18 cellular contexts compared by ENCODE assay signal in genomic region chr6:75213112-75213511, GRCh38. TPM values are rescaled to one million over a fixed set of nuclear protein-coding genes. Genes with fewer than 3 reads are reported as not detected.
DNase-seq lines count a peak whose midpoint lies in the region; ATAC-seq and TF ChIP-seq lines count a peak whose summit lies in the region.
"Had no signal": no experiment of that assay in that cellular context is flagged by ENCODE, and none has a peak within 500 bp of the region (broad histone marks: within the 10 kb centered on the region; RNA-seq: fewer than 3 reads in every experiment).

No MANE protein-coding gene starts in this region.

- H3K27ac ChIP-seq in GM23338 (ENCODE audit: low read depth) (peak overlapping the region; percentile 8; the same call in 1 of the 2 replicates), thyroid gland (no peak overlapping the region)
- H3K27ac ChIP-seq: BLaER1 had no signal

- H3K4me1 Mint-ChIP-seq in GM23338 (peaks cover 41% of the 10 kb centered on the region), WTC11 (peaks cover 53% of the 10 kb centered on the region)

- H3K9me3 ChIP-seq in thyroid gland: no peaks in the 10 kb centered on the region
- H3K9me3 ChIP-seq: BLaER1, MG63 had no signal

- H3K27me3 Mint-ChIP-seq in GM23338 (ENCODE audit: insufficient read depth, low read depth, poor library complexity) (peaks cover 13% of the 10 kb centered on the region), WTC11 (ENCODE audit: low read depth) (peaks cover 20% of the 10 kb centered on the region)

- peak overlapping the region; percentile 6; the same call in 1 of the 2 replicates for H3K4me3 ChIP-seq in GM23338
- H3K4me3 ChIP-seq in fibroblast of pulmonary artery (replicated peaks; ENCODE audit: low read depth, low read length): no peak overlapping the region
- H3K4me3 ChIP-seq in thyroid gland (replicated peaks in 1 of 3): no peak overlapping the region
- H3K4me3 ChIP-seq: BLaER1, MG63 had no signal

- no peaks in the 10 kb centered on the region for H4K20me1 ChIP-seq in GM23338 (replicated peaks; ENCODE audit: insufficient read depth)
- H4K20me1 ChIP-seq: BLaER1 had no signal

- TF ChIP-seq CTCF in GM23338 (conservative IDR thresholded peaks at IDR 0.05; ENCODE audit: low read depth in 2 of 2) (no peak), WTC11 (IDR thresholded peaks at IDR 0.05) (no peak), fibroblast of pulmonary artery (IDR thresholded peaks at IDR 0.05; ENCODE audit: low read length, missing control alignments) (no peak), thyroid gland (IDR thresholded peaks at IDR 0.05) (no peak)

- H3F3A ChIP-seq in GM23338 (replicated peaks; ENCODE audit: low read depth): no peaks in the 10 kb centered on the region; the same call in 1 of the 2 replicates

- peak overlapping the region; percentile 21 for H3K4me2 ChIP-seq in GM23338
- H3K4me2 ChIP-seq: BLaER1 had no signal

- peaks cover 15% of the 10 kb centered on the region for H3K27me3 ChIP-seq in GM23338 (ENCODE audit: insufficient read depth)
- H3K27me3 ChIP-seq in thyroid gland: no peaks in the 10 kb centered on the region
- H3K27me3 ChIP-seq: MG63 had no signal

- no peaks in the 10 kb centered on the region for H3K79me2 ChIP-seq in GM23338 (replicated peaks; ENCODE audit: insufficient read depth)

- POLR2A ChIA-PET in WTC11 (lab: Charles Lee): no interaction called here

- peaks cover 7% of the 10 kb centered on the region; the same call in 1 of the 2 replicates for H3K9me2 ChIP-seq in GM23338 (ENCODE audit: insufficient read depth)

- CTCF ChIA-PET in WTC11 (lab: Charles Lee): interaction anchor here (0.6 to 0.7 kb wide), 2 partner anchors 84 to 1719 kb away, joined by 3 read pairs; no protein-coding TSS in a partner anchor

- H3K9me3 Mint-ChIP-seq in GM23338: no peaks in the 10 kb centered on the region
- no peaks in the 10 kb centered on the region for H3K9me3 Mint-ChIP-seq in WTC11
- H3K9me3 Mint-ChIP-seq: CD8-positive, alpha-beta memory T cell; HFFc6 had no signal

- 20 to 23% methylated on average over 1 of the region's 1 CpG for WGBS in thyroid gland, 2 donors

- H3K4me3 Mint-ChIP-seq in GM23338: no peak overlapping the region
- no peak overlapping the region for H3K4me3 Mint-ChIP-seq in WTC11
- H3K4me3 Mint-ChIP-seq: CD8-positive, alpha-beta memory T cell; HFFc6 had no signal

- H2AFZ ChIP-seq in GM23338: no peak overlapping the region

- H3K36me3 ChIP-seq in GM23338 (ENCODE audit: insufficient read depth): no peaks in the 10 kb centered on the region
- no peaks in the 10 kb centered on the region for H3K36me3 ChIP-seq in thyroid gland
- H3K36me3 ChIP-seq: BLaER1, MG63 had no signal

- TF ChIP-seq POLR2A in thyroid gland (IDR thresholded peaks at IDR 0.05): no peak

- H3K27ac Mint-ChIP-seq in GM23338 (0 out of 2 replicates have a peak overlapping the region, but pooled peaks have one; percentile 68), WTC11 (no peak overlapping the region)
- H3K27ac Mint-ChIP-seq: CD8-positive, alpha-beta memory T cell; HFFc6 had no signal

- H3K4me1 ChIP-seq in GM23338 (ENCODE audit: insufficient read depth): peaks cover 36% of the 10 kb centered on the region
- H3K4me1 ChIP-seq in thyroid gland: peaks cover 6 to 7% of the 10 kb centered on the region in 2 donors

- peak; percentile 14 for ATAC-seq in GM23338
- ATAC-seq in WTC11: peak; percentile 16
- no peak for ATAC-seq in GM18502 (IDR thresholded peaks at IDR 0.05; ENCODE audit: poor library complexity, unreplicated experiment)

- DNase-seq in GM23338 (ENCODE audit: low spot score): peak; percentile 38
- DNase-seq in WTC11 (ENCODE audit: low spot score): no peak
- peak; percentile 76 for DNase-seq in fibroblast of pulmonary artery (ENCODE audit: low read depth)
- DNase-seq in midbrain (lab: John Stamatoyannopoulos, UW): peak; percentile 38
- no peak for DNase-seq in amniotic stem cell (lab: John Stamatoyannopoulos, UW)
- DNase-seq in NCI-H2081 (lab: John Stamatoyannopoulos, UW): no peak
- no peak for DNase-seq in thyroid gland
- DNase-seq: CD8-positive, alpha-beta memory T cell; GOT3; HFFc6; MG63; NCI-H1092 treated with DMSO at 0.1 percent for 48 hours; NCI-H1694; NCI-H2171; NCI-H446 treated with DMSO at 0.1 percent for 48 hours; NCI-H748 treated with DMSO at 0.1 percent for 48 hours had no signal

- H3K36me3 Mint-ChIP-seq in GM23338 (ENCODE audit: low read depth) (no peaks in the 10 kb centered on the region), WTC11 (no peaks in the 10 kb centered on the region)
- H3K36me3 Mint-ChIP-seq: CD8-positive, alpha-beta memory T cell had no signal

- intact Hi-C loops in thyroid gland (cut with DNase I): no loop called here

TF ChIP-seq in GM23338, 12 proteins besides CTCF, POLR2A, EP300 and RAD21 (continues in another document):
- TF ChIP-seq CREB1 (CRISPR knock-in tag; IDR thresholded peaks at IDR 0.05; ENCODE audit: low read depth) (no peak), REST (IDR thresholded peaks at IDR 0.05; ENCODE audit: unreplicated experiment) (no peak), NANOG (IDR thresholded peaks at IDR 0.05; ENCODE audit: borderline replicate concordance) (peak; percentile 71; the same call in 1 of the 2 replicates), EZH2 (IDR thresholded peaks at IDR 0.05; ENCODE audit: low read depth, unreplicated experiment) (no peak), EZH2phosphoT487 (IDR thresholded peaks at IDR 0.05; ENCODE audit: unreplicated experiment) (no peak), STAT1 (IDR thresholded peaks at IDR 0.05; ENCODE audit: unreplicated experiment) (no peak)

TF ChIP-seq in WTC11, 78 proteins besides CTCF, POLR2A, EP300 and RAD21:
- TF ChIP-seq TEAD1 (CRISPR knock-in tag; IDR thresholded peaks at IDR 0.05): peak; percentile 60; the same call in 1 of the 2 replicates
- TF ChIP-seq, protein P1, sequence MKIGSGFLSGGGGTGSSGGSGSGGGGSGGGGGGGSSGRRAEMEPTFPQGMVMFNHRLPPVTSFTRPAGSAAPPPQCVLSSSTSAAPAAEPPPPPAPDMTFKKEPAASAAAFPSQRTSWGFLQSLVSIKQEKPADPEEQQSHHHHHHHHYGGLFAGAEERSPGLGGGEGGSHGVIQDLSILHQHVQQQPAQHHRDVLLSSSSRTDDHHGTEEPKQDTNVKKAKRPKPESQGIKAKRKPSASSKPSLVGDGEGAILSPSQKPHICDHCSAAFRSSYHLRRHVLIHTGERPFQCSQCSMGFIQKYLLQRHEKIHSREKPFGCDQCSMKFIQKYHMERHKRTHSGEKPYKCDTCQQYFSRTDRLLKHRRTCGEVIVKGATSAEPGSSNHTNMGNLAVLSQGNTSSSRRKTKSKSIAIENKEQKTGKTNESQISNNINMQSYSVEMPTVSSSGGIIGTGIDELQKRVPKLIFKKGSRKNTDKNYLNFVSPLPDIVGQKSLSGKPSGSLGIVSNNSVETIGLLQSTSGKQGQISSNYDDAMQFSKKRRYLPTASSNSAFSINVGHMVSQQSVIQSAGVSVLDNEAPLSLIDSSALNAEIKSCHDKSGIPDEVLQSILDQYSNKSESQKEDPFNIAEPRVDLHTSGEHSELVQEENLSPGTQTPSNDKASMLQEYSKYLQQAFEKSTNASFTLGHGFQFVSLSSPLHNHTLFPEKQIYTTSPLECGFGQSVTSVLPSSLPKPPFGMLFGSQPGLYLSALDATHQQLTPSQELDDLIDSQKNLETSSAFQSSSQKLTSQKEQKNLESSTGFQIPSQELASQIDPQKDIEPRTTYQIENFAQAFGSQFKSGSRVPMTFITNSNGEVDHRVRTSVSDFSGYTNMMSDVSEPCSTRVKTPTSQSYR (CRISPR knock-in tag; IDR thresholded peaks at IDR 0.05): no peak

RNA-seq across cellular contexts. Expression of gene COL12A1, which starts 7.3 kb away (rescaled TPM):
- 4.0 and 6.3 TPM in 2 replicates for total RNA-seq in GM23338 (2014; rRNA removed; shearing (Covaris generic))
- 0.39 and 1.2 TPM in 2 replicates for polyA plus RNA-seq in GM23338 (2016; fragmentation: Nextera tagmentation; extraction: Ambion mirVana)
- total RNA-seq in WTC11 (2021) (1.1 to 1.4 TPM (median 1.2 TPM) in 3 replicates), thyroid gland (10 to 100 TPM; 17.2 to 52.9 (median 27.0) TPM)
- total RNA-seq: CD8-positive, alpha-beta memory T cell had no signal
- polyA plus RNA-seq: CD8-positive, alpha-beta memory T cell had no signal

RNA-seq across cellular contexts. Expression of gene COX7A2, which starts 30.5 kb away (rescaled TPM):
- total RNA-seq in GM23338 (2014; rRNA removed; shearing (Covaris generic)): 93.7 and 109 TPM in 2 replicates
- polyA plus RNA-seq in GM23338 (2016; fragmentation: Nextera tagmentation; extraction: Ambion mirVana): 963 and 996 TPM in 2 replicates
- total RNA-seq in WTC11 (2021) (465 to 500 TPM (median 472 TPM) in 3 replicates), thyroid gland (100 to 1,000 TPM; 136 to 578 (median 341) TPM)

Comparison
In these comparisons a context has a peak if more than half of its experiments do, and no peak if none do; other contexts are left out.
1. DNase-seq: peak in GM23338 (single experiment), fibroblast of pulmonary artery (single experiment) and midbrain (single experiment); none in WTC11 (single experiment), amniotic stem cell (single experiment), NCI-H2081 (0 of 2) and thyroid gland (0 of 2).